10 cellular contexts compared by ENCODE assay signal in genomic region chr1:58251415-58252073, GRCh38.
A peak's percentile ranks its signal among the peaks of the same experiment; 100 is the strongest.
DNase-seq lines count a peak whose midpoint lies in the region; ATAC-seq lines count a peak whose summit lies in the region.
"Had no signal": no experiment of that assay in that cellular context is flagged by ENCODE, and none has a peak within 500 bp of the region (broad histone marks: within the 10 kb centered on the region; RNA-seq: fewer than 3 reads in every experiment).

No MANE protein-coding gene starts in this region.

- ATAC-seq in HG02610 (IDR thresholded peaks at IDR 0.05; ENCODE audit: unreplicated experiment) (peak; percentile 44), GM19351 (IDR thresholded peaks at IDR 0.05; ENCODE audit: unreplicated experiment) (no peak)
- ATAC-seq: stimulated activated naive CD8-positive, alpha-beta T cell treated with anti-CD3 and anti-CD28 coated beads, Interleukin-15, amount 100 ng/mL, for 72 hours had no signal

- peak; percentile 67 for DNase-seq in DMS53 (lab: John Stamatoyannopoulos, UW)
- DNase-seq in DMS53 treated with DMSO at 0.1 percent for 48 hours (lab: John Stamatoyannopoulos, UW; ENCODE audit: unreplicated experiment): no peak
- DNase-seq in SKM-1 (lab: John Stamatoyannopoulos, UW; ENCODE audit: unreplicated experiment): peak; percentile 92
- DNase-seq in lung microvascular endothelial cell (ENCODE audit: low read depth in 2 of 2): peak; percentile 17 to 33
- no peak for DNase-seq in glomerular visceral epithelial cell (ENCODE audit: extremely low spot score)
- DNase-seq in NCI-H345 (lab: John Stamatoyannopoulos, UW): no peak
- DNase-seq: right cardiac atrium had no signal

Comparison
In these comparisons a context has a peak if more than half of its experiments do, and no peak if none do; other contexts are left out.
1. DNase-seq: peak in DMS53 (single experiment), SKM-1 (single experiment) and lung microvascular endothelial cell (2 of 2); none in DMS53 treated with DMSO at 0.1 percent for 48 hours (single experiment), glomerular visceral epithelial cell (single experiment) and NCI-H345 (single experiment).